Comparison of ENCODE assay signal across 15 cellular contexts in the genomic region with DNA sequence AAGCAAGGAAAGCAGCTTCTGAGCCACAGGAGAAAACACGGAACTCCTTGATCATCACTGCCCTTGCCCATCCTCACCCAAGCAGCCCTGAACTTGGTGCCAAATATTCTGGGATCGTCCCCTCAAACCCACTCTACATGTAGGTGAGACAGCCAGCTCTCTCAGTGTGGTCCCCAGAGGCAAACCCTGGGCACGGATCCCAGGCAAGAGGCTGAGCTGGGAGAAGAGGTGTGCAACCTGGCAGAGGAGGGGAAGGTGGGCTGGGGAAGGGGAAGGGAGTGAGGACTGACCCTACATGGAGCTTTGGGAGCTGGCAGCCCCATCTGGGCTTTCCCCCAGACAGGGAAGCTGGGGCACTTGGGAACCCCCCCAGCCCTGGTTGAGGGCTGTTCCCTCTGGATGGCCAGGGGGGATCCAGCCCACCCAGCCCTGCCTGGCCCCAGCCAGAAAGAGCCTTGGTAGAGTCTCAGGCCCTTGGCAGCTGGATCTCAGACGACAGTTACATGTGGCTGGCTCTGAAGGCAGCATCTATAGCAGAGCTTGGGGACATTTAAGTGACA.
"Had no signal": no experiment of that assay in that cellular context is flagged by ENCODE, and none has a peak within 500 bp of the region (broad histone marks: within the 10 kb centered on the region; RNA-seq: fewer than 3 reads in every experiment).

No MANE protein-coding gene starts in this region.

- H3K27me3 ChIP-seq: body of pancreas, uterus had no signal

- H3K9me3 Mint-ChIP-seq: activated naive CD4-positive, alpha-beta T cell treated with anti-CD3 and anti-CD28 coated beads, Interleukin-2, amount 50 U/mL, for 72 hours; activated T-helper 2 cell treated with anti-CD3 and anti-CD28 coated beads, Interferon-gamma antibody, Interleukin-2, Interleukin-4, amounts not matched to agents 10 μg/mL and 5 μg/mL and 100 μg/mL, durations not matched to agents 14 hours and 24 hours and 36 hours; stimulated activated naive CD8-positive, alpha-beta T cell treated with anti-CD3 and anti-CD28 coated beads, Interleukin-15, amount 100 ng/mL, for 72 hours had no signal

- H3K9me3 ChIP-seq: body of pancreas, uterus had no signal

- H3K27ac Mint-ChIP-seq: activated CD8-positive, alpha-beta T cell treated with anti-CD3 and anti-CD28 coated beads, Interleukin-2, amount 10 ng/mL, durations not matched to agents 7 days and 5 days; activated naive CD4-positive, alpha-beta T cell treated with anti-CD3 and anti-CD28 coated beads, Interleukin-2, amount 50 U/mL, for 72 hours; activated T-helper 2 cell treated with anti-CD3 and anti-CD28 coated beads, Interferon-gamma antibody, Interleukin-2, Interleukin-4, amounts not matched to agents 10 μg/mL and 5 μg/mL and 100 μg/mL, durations not matched to agents 14 hours and 24 hours and 36 hours had no signal

- H3K36me3 Mint-ChIP-seq: activated naive CD4-positive, alpha-beta T cell treated with anti-CD3 and anti-CD28 coated beads, Interleukin-2, amount 50 U/mL, for 72 hours had no signal

- H3K4me1 ChIP-seq: body of pancreas, psoas muscle, uterus had no signal

- DNase-seq: activated CD8-positive, alpha-beta T cell treated with anti-CD3 and anti-CD28 coated beads, Interleukin-2, amount 10 ng/mL, durations not matched to agents 7 days and 5 days; amniotic stem cell; cerebellar nuclear complex; dermis blood vessel endothelial cell; hippocampal formation; kidney glomerular epithelial cell; midbrain; psoas muscle; stimulated activated CD4-positive, alpha-beta T cell treated with anti-CD3 and anti-CD28 coated beads, Interleukin-2, amount 100 ng/mL, for 48 hours; stimulated activated naive CD8-positive, alpha-beta T cell treated with anti-CD3 and anti-CD28 coated beads, Interleukin-15, amount 100 ng/mL, for 72 hours; T-helper 2 cell; uterus had no signal

- H3K36me3 ChIP-seq: uterus had no signal

- H3K27ac ChIP-seq: body of pancreas, psoas muscle, uterus had no signal

- H3K4me1 Mint-ChIP-seq: stimulated activated naive CD8-positive, alpha-beta T cell treated with anti-CD3 and anti-CD28 coated beads, Interleukin-15, amount 100 ng/mL, for 72 hours had no signal

- H3K4me3 Mint-ChIP-seq: activated CD8-positive, alpha-beta T cell treated with anti-CD3 and anti-CD28 coated beads, Interleukin-2, amount 10 ng/mL, durations not matched to agents 7 days and 5 days; stimulated activated naive CD8-positive, alpha-beta T cell treated with anti-CD3 and anti-CD28 coated beads, Interleukin-15, amount 100 ng/mL, for 72 hours had no signal

- ATAC-seq: activated CD8-positive, alpha-beta T cell treated with anti-CD3 and anti-CD28 coated beads, Interleukin-2, amount 10 ng/mL, durations not matched to agents 7 days and 5 days; activated naive CD4-positive, alpha-beta T cell treated with anti-CD3 and anti-CD28 coated beads, Interleukin-2, amount 50 U/mL, for 72 hours; body of pancreas; psoas muscle; stimulated activated naive CD8-positive, alpha-beta T cell treated with anti-CD3 and anti-CD28 coated beads, Interleukin-15, amount 100 ng/mL, for 72 hours had no signal

- H3K4me3 ChIP-seq: body of pancreas, psoas muscle, uterus had no signal
